16 cellular contexts compared by ENCODE assay signal in the genomic region with DNA sequence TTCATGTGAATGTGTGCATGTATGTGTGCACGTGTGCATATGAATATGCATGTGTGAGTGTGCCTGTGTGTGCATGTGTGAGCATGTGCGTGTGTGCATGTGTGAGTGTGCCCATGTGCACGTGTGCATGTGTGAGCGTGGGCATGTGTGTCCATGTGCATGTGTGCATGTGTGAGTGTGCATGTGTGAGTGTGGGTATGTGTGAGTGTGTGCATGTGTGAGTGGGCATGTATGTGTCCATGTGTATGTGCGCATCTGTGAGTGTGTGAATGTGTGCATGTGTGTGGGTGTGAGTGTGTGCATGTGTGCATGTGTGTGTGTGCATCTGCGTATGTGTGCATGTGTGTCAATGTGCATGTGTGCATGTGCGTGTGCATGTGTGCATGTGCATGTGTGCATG.
DNase-seq lines count a peak whose midpoint lies in the region; ATAC-seq, FAIRE-seq and TF ChIP-seq lines count a peak whose summit lies in the region.
"Had no signal": no experiment of that assay in that cellular context is flagged by ENCODE, and none has a peak within 500 bp of the region (broad histone marks: within the 10 kb centered on the region; RNA-seq: fewer than 3 reads in every experiment).

No MANE protein-coding gene starts in this region.

- H3K4me2 ChIP-seq in H1 (ENCODE audit: insufficient read depth in 1 of 2, low read depth in 2 of 2, low read length in 2 of 2) (no peak overlapping the region; a peak in 1 of 4 replicates), neural progenitor cell (no peak overlapping the region)
- H3K4me2 ChIP-seq: A549, GM23338 had no signal

- no peak for TF ChIP-seq EP300 in H1 (IDR thresholded peaks at IDR 0.05; ENCODE audit: borderline replicate concordance in 1 of 2, low read depth in 2 of 2, low read length in 2 of 2)

- peak overlapping the region; percentile 69; the same call in 1 of the 2 replicates for H2BK12ac ChIP-seq in H1 (ENCODE audit: low read depth, low read length)

- no peak overlapping the region for H2BK20ac ChIP-seq in H1 (ENCODE audit: low read length)

- H3K23ac ChIP-seq in H1 (ENCODE audit: insufficient read length): no peak overlapping the region

- peak overlapping the region; percentile 87 for H4K91ac ChIP-seq in H1 (replicated peaks; ENCODE audit: insufficient read length, low read length)

- no peak overlapping the region for H3K18ac ChIP-seq in H1 (ENCODE audit: extremely low read depth, low read length)

- CTCF ChIA-PET in WTC11 (lab: Charles Lee): interaction anchor here (11.2 kb wide), 1 partner anchor 30 kb away, joined by 147 read pairs; no protein-coding TSS in a partner anchor
- CTCF ChIA-PET in H1 (lab: Charles Lee; ENCODE audit: partially characterized antibody): no interaction called here

- intact Hi-C loops in kidney (cut with DNase I): loop anchor here (10.0 kb wide), 1 partner anchor 685 kb away; no protein-coding TSS in a partner anchor

- H3K4me1 ChIP-seq in H1 (replicated peaks in 1 of 4; ENCODE audit: control insufficient read depth in 3 of 4, insufficient read depth in 4 of 4, low read length in 3 of 4): peaks cover 0 to 6% (median 0%) of the 10 kb centered on the region in 4 experiments; a peak in 1 of 7 replicates
- H3K4me1 ChIP-seq in neural progenitor cell: peaks cover 26% of the 10 kb centered on the region
- H3K4me1 ChIP-seq in kidney (ENCODE audit: control insufficient read depth in 1 of 2, insufficient read depth in 1 of 2, low read depth in 1 of 2, low read length in 2 of 2): no peaks in the 10 kb centered on the region
- H3K4me1 ChIP-seq: A549, BE2C, HAP-1 had no signal

- H3K9me3 ChIP-seq in H1 (ENCODE audit: insufficient read depth in 2 of 2, low read depth in 1 of 2, low read length in 1 of 2) (peaks cover 7 to 12% of the 10 kb centered on the region in 2 experiments; a peak in 3 of 4 replicates), neural progenitor cell (ENCODE audit: low read depth) (no peaks in the 10 kb centered on the region), kidney (ENCODE audit: control insufficient read depth in 1 of 2, low read length in 2 of 2) (no peaks in the 10 kb centered on the region)
- H3K9me3 ChIP-seq: A549, BE2C, HAP-1 had no signal

- H3K23me2 ChIP-seq in H1 (ENCODE audit: low read depth, low read length): peaks cover 13% of the 10 kb centered on the region

- H4K5ac ChIP-seq in H1 (ENCODE audit: insufficient read length, low read depth, low read length): no peak overlapping the region

- 0 out of 2 replicates have a peak overlapping the region, but pooled peaks have one; percentile 16 for H2BK15ac ChIP-seq in H1 (ENCODE audit: low read length)

- no peak overlapping the region for H2BK120ac ChIP-seq in H1 (replicated peaks; ENCODE audit: low read depth, low read length)

- no peaks in the 10 kb centered on the region for H3K79me2 ChIP-seq in H1 (ENCODE audit: control insufficient read depth in 1 of 2, insufficient read depth in 2 of 2, low read length in 2 of 2)
- no peaks in the 10 kb centered on the region for H3K79me2 ChIP-seq in neural progenitor cell (ENCODE audit: low read depth)

- H4K8ac ChIP-seq in H1 (ENCODE audit: extremely low read depth, insufficient read depth, low read length): no peak overlapping the region

- no peak for TF ChIP-seq POLR2A in H1 (IDR thresholded peaks at IDR 0.05; ENCODE audit: control extremely low read depth in 1 of 2, low read depth in 2 of 2, low read length in 2 of 2)

- H3K36me3 ChIP-seq in H1 (ENCODE audit: control insufficient read depth in 2 of 4, insufficient read depth in 4 of 4, low read length in 3 of 4) (no peaks in the 10 kb centered on the region; a peak in 1 of 8 replicates), neural progenitor cell (no peaks in the 10 kb centered on the region), kidney (ENCODE audit: control insufficient read depth in 1 of 2, insufficient read depth in 2 of 2, low read length in 2 of 2) (no peaks in the 10 kb centered on the region)
- H3K36me3 ChIP-seq: BE2C, HAP-1 had no signal

- no peak for FAIRE-seq in H1 (lab: Jason Lieb, UNC)
- no peak for FAIRE-seq in kidney (lab: Jason Lieb, UNC)
- FAIRE-seq: A549, GM19239 had no signal

- H4K20me1 ChIP-seq in H1 (replicated peaks in 1 of 2; ENCODE audit: control insufficient read depth in 1 of 2, insufficient read depth in 2 of 2, low read length in 2 of 2) (peaks cover 0 to 16% of the 10 kb centered on the region in 2 experiments), neural progenitor cell (ENCODE audit: low read depth) (no peaks in the 10 kb centered on the region)

- H3K4me3 Mint-ChIP-seq in HFFc6 (peak overlapping the region; percentile 30; the same call in 1 of the 2 replicates), WTC11 (no peak overlapping the region), neural progenitor cell (peak overlapping the region; percentile 5)
- H3K4me3 Mint-ChIP-seq: CD4-positive, alpha-beta memory T cell; GM23338 had no signal

- peak overlapping the region; percentile 1; the same call in 1 of the 2 replicates for H2BK5ac ChIP-seq in H1 (ENCODE audit: low read depth, low read length)

- H3K56ac ChIP-seq in H1 (replicated peaks; ENCODE audit: insufficient read length, low read depth, low read length): no peak overlapping the region

- H3K36me3 Mint-ChIP-seq in HFFc6 (ENCODE audit: low read depth) (peaks cover 27% of the 10 kb centered on the region), WTC11 (peaks cover 18% of the 10 kb centered on the region), neural progenitor cell (peaks cover 7% of the 10 kb centered on the region)
- H3K36me3 Mint-ChIP-seq: CD4-positive, alpha-beta memory T cell had no signal

- no peak overlapping the region for H3K27ac ChIP-seq in H1 (ENCODE audit: low read depth, low read length)
- no peak overlapping the region for H3K27ac ChIP-seq in neural progenitor cell
- no peak overlapping the region for H3K27ac ChIP-seq in kidney (ENCODE audit: low read depth in 2 of 2, low read length in 2 of 2)
- H3K27ac ChIP-seq: A549, C4-2B had no signal

- no peaks in the 10 kb centered on the region for H3K4me1 Mint-ChIP-seq in HFFc6 (ENCODE audit: low read depth)
- H3K4me1 Mint-ChIP-seq in WTC11: no peaks in the 10 kb centered on the region
- peaks cover 24% of the 10 kb centered on the region for H3K4me1 Mint-ChIP-seq in neural progenitor cell

- H3K27ac Mint-ChIP-seq in HFFc6 (no peak overlapping the region), WTC11 (peak overlapping the region; percentile 38; the same call in 1 of the 2 replicates), neural progenitor cell (peak overlapping the region; percentile 76)
- H3K27ac Mint-ChIP-seq: CD4-positive, alpha-beta memory T cell had no signal

- H3K4me3 ChIP-seq in H1 (ENCODE audit: extremely low read depth in 1 of 4, insufficient read depth in 2 of 4, low read depth in 3 of 4, low read length in 4 of 4) (no peak overlapping the region), neural progenitor cell (no peak overlapping the region), kidney (ENCODE audit: low read length in 2 of 2) (no peak overlapping the region)
- H3K4me3 ChIP-seq: A549, GM23338, HAP-1 had no signal

- H3K27me3 ChIP-seq in H1 (replicated peaks in 1 of 4; ENCODE audit: control insufficient read depth in 3 of 4, extremely low read depth in 1 of 4, insufficient read depth in 3 of 4, low read length in 3 of 4) (no peaks in the 10 kb centered on the region), neural progenitor cell (no peaks in the 10 kb centered on the region)
- H3K27me3 ChIP-seq: BE2C had no signal

- H3K9ac ChIP-seq in H1 (replicated peaks in 1 of 4; ENCODE audit: extremely low read depth in 1 of 4, low read depth in 3 of 4, low read length in 3 of 4): peak overlapping the region in 1 of 4 experiments; percentile 28; a peak in 1 of 7 replicates
- no peak overlapping the region for H3K9ac ChIP-seq in neural progenitor cell
- H3K9ac ChIP-seq in kidney (ENCODE audit: low read length in 2 of 2): no peak overlapping the region

- no peak for TF ChIP-seq CTCF in HFFc6 (IDR thresholded peaks at IDR 0.05)
- no peak for TF ChIP-seq CTCF in WTC11 (IDR thresholded peaks at IDR 0.05)
- TF ChIP-seq CTCF in H1 (IDR thresholded peaks at IDR 0.05; ENCODE audit: control extremely low read depth in 1 of 3, insufficient read depth in 1 of 3, low read depth in 1 of 3, low read length in 3 of 3): no peak
- no peak for TF ChIP-seq CTCF in neural progenitor cell (IDR thresholded peaks at IDR 0.05)
- TF ChIP-seq CTCF in kidney (IDR thresholded peaks at IDR 0.05; ENCODE audit: borderline replicate concordance, extremely low read depth, insufficient read depth): no peak

- TF ChIP-seq RAD21 in H1 (IDR thresholded peaks at IDR 0.05 in 1 of 2, conservative IDR thresholded peaks at IDR 0.05 in 1 of 2; ENCODE audit: low read depth in 2 of 2, low read length in 2 of 2): no peak

- H3K27me3 Mint-ChIP-seq in HFFc6 (ENCODE audit: insufficient read depth): peaks cover 10% of the 10 kb centered on the region
- H3K27me3 Mint-ChIP-seq in WTC11 (ENCODE audit: low read depth): no peaks in the 10 kb centered on the region; the same call in none of the 2 replicates
- H3K27me3 Mint-ChIP-seq in neural progenitor cell (ENCODE audit: insufficient read depth, low read depth): peaks cover 22% of the 10 kb centered on the region
- H3K27me3 Mint-ChIP-seq: CD4-positive, alpha-beta memory T cell had no signal

- POLR2A ChIA-PET in WTC11 (lab: Charles Lee) (no interaction called here), H1 (lab: Charles Lee; ENCODE audit: partially characterized antibody) (no interaction called here)

- H3K4ac ChIP-seq in H1 (replicated peaks; ENCODE audit: insufficient read length, low read depth, low read length): no peak overlapping the region

- peaks cover 22% of the 10 kb centered on the region for H3K9me3 Mint-ChIP-seq in HFFc6
- peaks cover 20% of the 10 kb centered on the region for H3K9me3 Mint-ChIP-seq in WTC11
- peaks cover 2% of the 10 kb centered on the region for H3K9me3 Mint-ChIP-seq in neural progenitor cell

- H3K14ac ChIP-seq in H1 (ENCODE audit: insufficient read length): no peak overlapping the region

- H2AK5ac ChIP-seq in H1 (ENCODE audit: low read depth, low read length): no peak overlapping the region

- H3K79me1 ChIP-seq in H1 (ENCODE audit: low read depth, low read length): peaks cover 4% of the 10 kb centered on the region

- 79% methylated on average over 7 of the region's 7 CpGs; no CpG with 5 or more reads in 1 of the 2 experiments for WGBS in H1 (ENCODE audit: extremely low coverage in 1 of 2, insufficient coverage in 1 of 2, insufficient read length in 1 of 2, insufficient replicate concordance in 2 of 2, low coverage in 1 of 2, low lambda C conversion rate in 2 of 2, missing lambda C conversion rate in 1 of 2), 2 experiments

- H2AFZ ChIP-seq in H1 (ENCODE audit: low read length) (no peak overlapping the region), neural progenitor cell (replicated peaks) (no peak overlapping the region)
- H2AFZ ChIP-seq: GM23338 had no signal

- H3F3A ChIP-seq in neural progenitor cell (ENCODE audit: low read depth): peaks cover 30% of the 10 kb centered on the region

- no peak for ATAC-seq in WTC11
- ATAC-seq: A549, GM23338 had no signal

- DNase-seq in HFFc6 (no peak), WTC11 (ENCODE audit: low spot score) (no peak), H1 (ENCODE audit: low read depth in 1 of 2, low spot score in 2 of 2) (no peak), neural progenitor cell (ENCODE audit: low spot score) (no peak), NCI-H1694 treated with DMSO at 0.1 percent for 48 hours (lab: John Stamatoyannopoulos, UW) (no peak), amygdala (lab: John Stamatoyannopoulos, UW) (no peak), kidney (no peak)
- DNase-seq: BE2C, DMS79, KBM-7 had no signal
